14 cellular contexts compared by ENCODE assay signal in genomic region chr19:40650749-40651305, GRCh38. TPM values are rescaled to one million over a fixed set of nuclear protein-coding genes. Genes with fewer than 3 reads are reported as not detected.
A peak's percentile ranks its signal among the peaks of the same experiment; 100 is the strongest.
DNase-seq lines count a peak whose midpoint lies in the region; ATAC-seq and TF ChIP-seq lines count a peak whose summit lies in the region.
"Had no signal": no experiment of that assay in that cellular context is flagged by ENCODE, and none has a peak within 500 bp of the region (broad histone marks: within the 10 kb centered on the region; RNA-seq: fewer than 3 reads in every experiment).

No MANE protein-coding gene starts in this region.

- CTCF ChIA-PET in AG04450 (lab: Charles Lee): interaction anchor here (0.9 to 1.3 kb wide), 3 partner anchors 12 to 17 kb away, joined by 4 read pairs; no protein-coding TSS in a partner anchor

- H2BK15ac ChIP-seq in neuronal stem cell (ENCODE audit: low read length): no peak overlapping the region

- no peaks in the 10 kb centered on the region; the same call in 1 of the 2 replicates for H3K9me3 ChIP-seq in AG04450 (ENCODE audit: control insufficient read depth, insufficient read depth, low read length)
- H3K9me3 ChIP-seq in neuronal stem cell (replicated peaks in 1 of 2; ENCODE audit: control insufficient read depth in 2 of 2, insufficient read depth in 1 of 2, low read depth in 1 of 2, low read length in 2 of 2): no peaks in the 10 kb centered on the region
- H3K9me3 ChIP-seq: spleen had no signal

- POLR2A ChIA-PET in AG04450 (lab: Yijun Ruan, JAX): interaction anchor here (1.1 kb wide), 1 partner anchor 12 kb away, joined by 5 read pairs; no protein-coding TSS in a partner anchor

- peak overlapping the region; percentile 47 for H3K27ac ChIP-seq in AG04450 (ENCODE audit: low read depth, low read length)
- no peak overlapping the region for H3K27ac ChIP-seq in neuronal stem cell (replicated peaks; ENCODE audit: low read length)
- H3K27ac ChIP-seq: spleen had no signal

- H3K18ac ChIP-seq in neuronal stem cell (ENCODE audit: low read length): no peak overlapping the region

- no peak overlapping the region for H2BK120ac ChIP-seq in neuronal stem cell (ENCODE audit: low read depth, low read length)

- no peak overlapping the region for H3K9ac ChIP-seq in neuronal stem cell (ENCODE audit: low read depth, low read length, poor library complexity)

- H3K79me1 ChIP-seq in neuronal stem cell (ENCODE audit: low read depth, low read length): no peaks in the 10 kb centered on the region

- H2BK12ac ChIP-seq in neuronal stem cell (ENCODE audit: low read length): no peak overlapping the region

- peak overlapping the region; percentile 23 for H2AFZ ChIP-seq in neuronal stem cell (ENCODE audit: low read length)

- no peaks in the 10 kb centered on the region for H3K4me1 ChIP-seq in neuronal stem cell (ENCODE audit: control insufficient read depth in 2 of 2, insufficient read depth in 1 of 2, low read depth in 1 of 2, low read length in 2 of 2)

- DNase-seq in AG04450 (ENCODE audit: low read depth, low spot score): peak; percentile 36
- peak; percentile 43 for DNase-seq in RPMI7951 (ENCODE audit: low read depth)
- DNase-seq in fibroblast of the aortic adventitia (ENCODE audit: low read depth): peak; percentile 98
- DNase-seq in neuronal stem cell (ENCODE audit: low spot score): no peak
- no peak for DNase-seq in COR-L47 (lab: John Stamatoyannopoulos, UW)
- DNase-seq in effector CD4-positive, alpha-beta T cell: no peak
- DNase-seq: activated T-cell treated with anti-CD3 and anti-CD28 coated beads, Interleukin-2, amount 50 U/mL, for 4 hours; DMS79; islet precursor cell; NCI-H1092; NCI-H345; spleen had no signal

- no CpG with 5 or more reads among the region's 8 CpGs for WGBS in neuronal stem cell (ENCODE audit: extremely low coverage in 2 of 2, insufficient read length in 2 of 2, insufficient replicate concordance in 1 of 2), 2 donors

- H3K23ac ChIP-seq in neuronal stem cell (ENCODE audit: low read depth, low read length, poor library complexity): no peak overlapping the region

- no peak overlapping the region for H4K8ac ChIP-seq in neuronal stem cell (ENCODE audit: low read depth, low read length)

- H3K4me3 ChIP-seq in AG04450 (ENCODE audit: low read depth, low read length): no peak overlapping the region
- no peak overlapping the region for H3K4me3 ChIP-seq in fibroblast of the aortic adventitia (ENCODE audit: low read depth, low read length)
- no peak overlapping the region for H3K4me3 ChIP-seq in neuronal stem cell (ENCODE audit: low read length in 2 of 2)
- H3K4me3 ChIP-seq: spleen had no signal

- H3K36me3 ChIP-seq in neuronal stem cell (replicated peaks in 1 of 2; ENCODE audit: control insufficient read depth in 2 of 2, insufficient read depth in 2 of 2, low read length in 2 of 2): no peaks in the 10 kb centered on the region
- H3K36me3 ChIP-seq: spleen had no signal

- H3K14ac ChIP-seq in neuronal stem cell (ENCODE audit: low read length): no peak overlapping the region

- no peak overlapping the region for H3K4ac ChIP-seq in neuronal stem cell (ENCODE audit: low read length)

- H2BK5ac ChIP-seq in neuronal stem cell (ENCODE audit: low read length): no peak overlapping the region

- no peak overlapping the region for H2AK5ac ChIP-seq in neuronal stem cell (ENCODE audit: low read depth, low read length)

- H3K4me2 ChIP-seq in neuronal stem cell (ENCODE audit: insufficient read depth, low read length, poor library complexity, severe bottlenecking): no peak overlapping the region

- H3K27me3 ChIP-seq in AG04450 (ENCODE audit: control insufficient read depth, insufficient read depth, low read length) (no peaks in the 10 kb centered on the region), neuronal stem cell (ENCODE audit: control insufficient read depth in 3 of 3, insufficient read depth in 3 of 3, low read depth in 1 of 3, low read length in 3 of 3) (no peaks in the 10 kb centered on the region)

- no peak overlapping the region for H4K91ac ChIP-seq in neuronal stem cell (ENCODE audit: low read depth, low read length, poor library complexity)

- TF ChIP-seq CTCF in AG04450 (IDR thresholded peaks at IDR 0.05; ENCODE audit: low read depth, low read length) (no peak), fibroblast of the aortic adventitia (IDR thresholded peaks at IDR 0.05; ENCODE audit: insufficient read depth, low read length) (no peak)

- ATAC-seq in GM21786 (IDR thresholded peaks at IDR 0.05; ENCODE audit: unreplicated experiment) (no peak), HG02885 (IDR thresholded peaks at IDR 0.05; ENCODE audit: poor library complexity, unreplicated experiment) (no peak)
- ATAC-seq: activated T-cell treated with anti-CD3 and anti-CD28 coated beads, Interleukin-2, amount 50 U/mL, for 4 hours had no signal

RNA-seq across cellular contexts. Expression of gene NUMBL, which starts 39.6 kb away (rescaled TPM):
- polyA plus RNA-seq in AG04450 (2011; rRNA removed): 29.4 and 30.9 TPM in 2 replicates
- 25.0 and 30.6 TPM in 2 replicates for polyA minus RNA-seq in AG04450 (2011; rRNA and poly(A)+ RNA removed)
- 11.8 and 13.2 TPM in 2 replicates for total RNA-seq in RPMI7951 (2014; rRNA removed; shearing (Covaris generic))
- 51.4 and 251 TPM in 2 replicates for total RNA-seq in fibroblast of the aortic adventitia (ENCODE audit: low replicate concordance)
- polyA plus RNA-seq in neuronal stem cell (2013, experiment 1 of 2): 17.1 TPM
- polyA plus RNA-seq in neuronal stem cell (2013, experiment 2 of 2): 16.9 TPM

RNA-seq across cellular contexts. Expression of gene LTBP4, which starts 49.7 kb away (rescaled TPM):
- polyA plus RNA-seq in AG04450 (2011; rRNA removed): 41.3 and 70.3 TPM in 2 replicates
- polyA minus RNA-seq in AG04450 (2011; rRNA and poly(A)+ RNA removed): 41.9 and 53.5 TPM in 2 replicates
- total RNA-seq in RPMI7951 (2014; rRNA removed; shearing (Covaris generic)): 21.5 and 22.0 TPM in 2 replicates
- total RNA-seq in fibroblast of the aortic adventitia (ENCODE audit: low replicate concordance): 31.5 and 38.9 TPM in 2 replicates
- 83.2 TPM for polyA plus RNA-seq in neuronal stem cell (2013, experiment 1 of 2)
- 84.5 TPM for polyA plus RNA-seq in neuronal stem cell (2013, experiment 2 of 2)

Comparison
In these comparisons a context has a peak if more than half of its experiments do, and no peak if none do; other contexts are left out.
1. DNase-seq: peak in AG04450 (single experiment), RPMI7951 (single experiment) and fibroblast of the aortic adventitia (single experiment); none in neuronal stem cell (single experiment), COR-L47 (single experiment) and effector CD4-positive, alpha-beta T cell (single experiment).